In genomic region chr17:74920306-74920620, GRCh38 we compare ENCODE assay signal across 24 cellular contexts. TPM values are rescaled to one million over a fixed set of nuclear protein-coding genes. Genes with fewer than 3 reads are reported as not detected.
DNase-seq lines count a peak whose midpoint lies in the region; FAIRE-seq and TF ChIP-seq lines count a peak whose summit lies in the region.
"Had no signal": no experiment of that assay in that cellular context is flagged by ENCODE, and none has a peak within 500 bp of the region (broad histone marks: within the 10 kb centered on the region; RNA-seq: fewer than 3 reads in every experiment).

No MANE protein-coding gene starts in this region.

- CTCF ChIA-PET in endothelial cell of umbilical vein (lab: Charles Lee) = interaction anchor here (1.0 to 3.7 kb wide), 4 partner anchors 29 to 281 kb away, joined by 3 to 23 read pairs (median 8); no protein-coding TSS in a partner anchor

- no peak for FAIRE-seq in endothelial cell of umbilical vein (lab: Jason Lieb, UNC)
- FAIRE-seq in urothelium cell line (lab: Jason Lieb, UNC) = peak; percentile 35
- FAIRE-seq: GM19239 had no signal

- H3K27ac ChIP-seq in endothelial cell of umbilical vein (ENCODE audit: insufficient read depth, low read depth, low read length) (no peak overlapping the region), thyroid gland (no peak overlapping the region)
- H3K27ac ChIP-seq: 22Rv1, GM23248, KMS-11, PC-9 had no signal

- no peaks in the 10 kb centered on the region for H3K9me1 ChIP-seq in endothelial cell of umbilical vein (replicated peaks; ENCODE audit: control insufficient read depth, extremely low read depth, insufficient read depth, low read length)

- TF ChIP-seq POLR2A in endothelial cell of umbilical vein (IDR thresholded peaks at IDR 0.05; ENCODE audit: low read depth, low read length) (no peak), thyroid gland (IDR thresholded peaks at IDR 0.05) (no peak)

- no peaks in the 10 kb centered on the region for H3K4me1 Mint-ChIP-seq in endothelial cell (ENCODE audit: unreplicated experiment)

- no peak overlapping the region for H2AFZ ChIP-seq in endothelial cell of umbilical vein (ENCODE audit: low read depth, low read length)
- H2AFZ ChIP-seq: PC-9 had no signal

- H3K9me3 ChIP-seq in endothelial cell of umbilical vein (replicated peaks; ENCODE audit: control insufficient read depth, insufficient read depth, low read length) (no peaks in the 10 kb centered on the region), thyroid gland (no peaks in the 10 kb centered on the region)
- H3K9me3 ChIP-seq: BE2C had no signal

- H3K4me1 ChIP-seq in endothelial cell of umbilical vein (ENCODE audit: control insufficient read depth, extremely low read depth, insufficient read depth, low read length) (peaks cover 4% of the 10 kb centered on the region), thyroid gland (peaks cover 13 to 21% of the 10 kb centered on the region in 2 donors)
- H3K4me1 ChIP-seq: BE2C had no signal

- H3K27me3 ChIP-seq in endothelial cell of umbilical vein (ENCODE audit: control insufficient read depth in 2 of 2, insufficient read depth in 2 of 2, low read length in 2 of 2) (peaks cover 26 to 33% of the 10 kb centered on the region in 2 experiments), thyroid gland (peaks cover 21% of the 10 kb centered on the region)

- H3K79me2 ChIP-seq in endothelial cell of umbilical vein (ENCODE audit: control insufficient read depth, insufficient read depth, low read length) = no peaks in the 10 kb centered on the region

- H3K4me3 Mint-ChIP-seq in endothelial cell (ENCODE audit: unreplicated experiment) = no peak overlapping the region
- H3K4me3 Mint-ChIP-seq: CD8-positive, alpha-beta memory T cell had no signal

- no TSS peak for BruUV-seq in endothelial cell of umbilical vein (replicated peaks; lab: Mats Ljungman, UMichigan)

- H3K4me2 ChIP-seq in endothelial cell of umbilical vein (ENCODE audit: insufficient read depth, low read length) = no peak overlapping the region
- H3K4me2 ChIP-seq: KMS-11, PC-9 had no signal

- H3K36me3 Mint-ChIP-seq in endothelial cell (ENCODE audit: low read depth, unreplicated experiment) = no peaks in the 10 kb centered on the region
- H3K36me3 Mint-ChIP-seq: CD8-positive, alpha-beta memory T cell had no signal

- DNase-seq in DMS53 (lab: John Stamatoyannopoulos, UW) = peak; percentile 69
- DNase-seq in DMS53 treated with DMSO at 0.1 percent for 48 hours (lab: John Stamatoyannopoulos, UW; ENCODE audit: unreplicated experiment) = no peak
- DNase-seq in endothelial cell of umbilical vein (ENCODE audit: low read depth, low spot score) = no peak
- no peak for DNase-seq in urothelium cell line (ENCODE audit: low spot score)
- no peak for DNase-seq in endothelial cell (ENCODE audit: low spot score)
- DNase-seq in thyroid gland = no peak
- DNase-seq: BE2C; CD8-positive, alpha-beta memory T cell; DMS 273 treated with DMSO at 0.1 percent for 48 hours; GM23248; HCEC 1CT; NCI-H1092; NCI-H1417 treated with DMSO at 0.1 percent for 48 hours; NCI-H1694 treated with DMSO at 0.1 percent for 48 hours; NCI-H2081; NCI-H2227 treated with DMSO at 0.1 percent for 48 hours; SHP77 had no signal

- H3K36me3 ChIP-seq in endothelial cell of umbilical vein (ENCODE audit: control insufficient read depth in 2 of 2, extremely low read depth in 1 of 2, insufficient read depth in 2 of 2, low read length in 2 of 2) = no peaks in the 10 kb centered on the region
- H3K36me3 ChIP-seq in thyroid gland = no peaks in the 10 kb centered on the region
- H3K36me3 ChIP-seq: BE2C had no signal

- no peaks in the 10 kb centered on the region for H3K9me3 Mint-ChIP-seq in endothelial cell (ENCODE audit: unreplicated experiment)
- H3K9me3 Mint-ChIP-seq: CD8-positive, alpha-beta memory T cell had no signal

- H3K4me3 ChIP-seq in endothelial cell of umbilical vein (replicated peaks in 1 of 3; ENCODE audit: insufficient read depth in 1 of 3, low read depth in 1 of 3, low read length in 3 of 3) (no peak overlapping the region), thyroid gland (replicated peaks in 1 of 3) (no peak overlapping the region)
- H3K4me3 ChIP-seq: PC-9 had no signal

- WGBS in thyroid gland, 2 donors = 71 to 93% methylated on average over 9 to 27 of the region's 27 CpGs

- no peak overlapping the region for H3K9ac ChIP-seq in endothelial cell of umbilical vein (replicated peaks; ENCODE audit: extremely low read depth, insufficient read depth, low read length)
- H3K9ac ChIP-seq: GM23248, KMS-11 had no signal

- POLR2A ChIA-PET in endothelial cell of umbilical vein (lab: Charles Lee) = no interaction called here

- dilution Hi-C loops in endothelial cell of umbilical vein (cut with MboI; ENCODE audit: extremely low pct_ligation_motif_present, low sequenced_read_pairs) = no loop called here

- H3K27me3 Mint-ChIP-seq in endothelial cell (ENCODE audit: unreplicated experiment) = peaks cover 14% of the 10 kb centered on the region

- TF ChIP-seq CTCF in endothelial cell of umbilical vein (IDR thresholded peaks at IDR 0.05; ENCODE audit: extremely low read depth in 1 of 2, insufficient read depth in 1 of 2, low read depth in 1 of 2, low read length in 2 of 2) = no peak
- TF ChIP-seq CTCF in endothelial cell (IDR thresholded peaks at IDR 0.05; ENCODE audit: unreplicated experiment) = no peak
- no peak for TF ChIP-seq CTCF in thyroid gland (IDR thresholded peaks at IDR 0.05)

- H4K20me1 ChIP-seq in endothelial cell of umbilical vein (replicated peaks; ENCODE audit: control insufficient read depth, extremely low read depth, insufficient read depth, low read length) = no peaks in the 10 kb centered on the region

- no peak overlapping the region for H3K27ac Mint-ChIP-seq in endothelial cell (ENCODE audit: unreplicated experiment)
- H3K27ac Mint-ChIP-seq: CD8-positive, alpha-beta memory T cell had no signal

- intact Hi-C loops in endothelial cell of umbilical vein (cut with micrococcal nuclease) = loop anchor here (5.0 kb wide), 1 partner anchor 282 kb away; no protein-coding TSS in a partner anchor
- intact Hi-C loops in thyroid gland (cut with DNase I) = no loop called here

TF ChIP-seq in endothelial cell of umbilical vein, 7 proteins besides CTCF, POLR2A, EP300 and RAD21 (continues in another document):
- peak; percentile 5 for TF ChIP-seq EZH2 (IDR thresholded peaks at IDR 0.05; ENCODE audit: borderline replicate concordance, low read depth, low read length, severe bottlenecking)

RNA-seq across cellular contexts. Expression of gene USH1G, which starts 2.8 kb away (rescaled TPM):
- total RNA-seq in endothelial cell of umbilical vein (not detected in 2 replicates), endothelial cell (ENCODE audit: unreplicated experiment) (0.18 TPM), thyroid gland (not detected)
- polyA plus RNA-seq in endothelial cell of umbilical vein = not detected in 2 replicates
- not detected in 2 replicates for polyA plus RNA-seq in endothelial cell of umbilical vein (2011; cell fraction: cytosol; rRNA removed)
- not detected in 2 replicates for polyA plus RNA-seq in endothelial cell of umbilical vein (2011; cell fraction: nucleus; rRNA removed)
- not detected in 2 replicates for polyA plus RNA-seq in endothelial cell of umbilical vein (2012)
- polyA minus RNA-seq in endothelial cell of umbilical vein = not detected in 2 replicates
- not detected for polyA minus RNA-seq in endothelial cell of umbilical vein (2011; cell fraction: cytosol; rRNA and poly(A)+ RNA removed)
- polyA minus RNA-seq in endothelial cell of umbilical vein (2011; cell fraction: nucleus; rRNA and poly(A)+ RNA removed) = not detected in 2 replicates
- total RNA-seq: CD8-positive, alpha-beta memory T cell; GM23248; NCI-H460; RPMI7951 had no signal
- polyA plus RNA-seq: CD14-positive monocyte; CD8-positive, alpha-beta memory T cell; GM23248 had no signal

RNA-seq across cellular contexts. Expression of gene OTOP2, which starts 3.8 kb away (rescaled TPM):
- total RNA-seq in endothelial cell of umbilical vein (not detected in 2 replicates), endothelial cell (ENCODE audit: unreplicated experiment) (not detected), thyroid gland (not detected)
- polyA plus RNA-seq in endothelial cell of umbilical vein = not detected in 2 replicates
- not detected in 2 replicates for polyA plus RNA-seq in endothelial cell of umbilical vein (2011; cell fraction: cytosol; rRNA removed)
- not detected in 2 replicates for polyA plus RNA-seq in endothelial cell of umbilical vein (2011; cell fraction: nucleus; rRNA removed)
- polyA plus RNA-seq in endothelial cell of umbilical vein (2012) = not detected in 2 replicates
- polyA minus RNA-seq in endothelial cell of umbilical vein = not detected in 2 replicates
- not detected for polyA minus RNA-seq in endothelial cell of umbilical vein (2011; cell fraction: cytosol; rRNA and poly(A)+ RNA removed)
- not detected in 2 replicates for polyA minus RNA-seq in endothelial cell of umbilical vein (2011; cell fraction: nucleus; rRNA and poly(A)+ RNA removed)
- total RNA-seq: CD8-positive, alpha-beta memory T cell; GM23248; NCI-H460; PC-9; RPMI7951 had no signal
- polyA plus RNA-seq: CD14-positive monocyte; CD8-positive, alpha-beta memory T cell; GM23248 had no signal

RNA-seq across cellular contexts. Expression of gene OTOP3, which starts 15.4 kb away (rescaled TPM):
- not detected in 2 replicates for total RNA-seq in endothelial cell of umbilical vein
- not detected in 2 replicates for polyA plus RNA-seq in endothelial cell of umbilical vein
- not detected in 2 replicates for polyA plus RNA-seq in endothelial cell of umbilical vein (2011; cell fraction: cytosol; rRNA removed)
- polyA plus RNA-seq in endothelial cell of umbilical vein (2011; cell fraction: nucleus; rRNA removed) = not detected in 2 replicates
- polyA plus RNA-seq in endothelial cell of umbilical vein (2012) = not detected in 2 replicates
- not detected in 2 replicates for polyA minus RNA-seq in endothelial cell of umbilical vein
- polyA minus RNA-seq in endothelial cell of umbilical vein (2011; cell fraction: cytosol; rRNA and poly(A)+ RNA removed) = not detected
- polyA minus RNA-seq in endothelial cell of umbilical vein (2011; cell fraction: nucleus; rRNA and poly(A)+ RNA removed) = not detected in 2 replicates
- total RNA-seq in endothelial cell (ENCODE audit: unreplicated experiment) = not detected
- not detected for total RNA-seq in thyroid gland
- total RNA-seq: CD8-positive, alpha-beta memory T cell; GM23248; NCI-H460; PC-9; RPMI7951 had no signal
- polyA plus RNA-seq: CD14-positive monocyte; CD8-positive, alpha-beta memory T cell; GM23248 had no signal

RNA-seq across cellular contexts. Expression of gene FADS6, which starts 26.8 kb away (rescaled TPM):
- total RNA-seq in endothelial cell of umbilical vein (not detected in 2 replicates), endothelial cell (ENCODE audit: unreplicated experiment) (not detected), thyroid gland (not detected)
- polyA plus RNA-seq in endothelial cell of umbilical vein = not detected in 2 replicates
- polyA plus RNA-seq in endothelial cell of umbilical vein (2011; cell fraction: cytosol; rRNA removed) = not detected in 2 replicates
- not detected in 2 replicates for polyA plus RNA-seq in endothelial cell of umbilical vein (2011; cell fraction: nucleus; rRNA removed)
- polyA plus RNA-seq in endothelial cell of umbilical vein (2012) = not detected in 2 replicates
- polyA minus RNA-seq in endothelial cell of umbilical vein = not detected in 2 replicates
- polyA minus RNA-seq in endothelial cell of umbilical vein (2011; cell fraction: cytosol; rRNA and poly(A)+ RNA removed) = not detected
- polyA minus RNA-seq in endothelial cell of umbilical vein (2011; cell fraction: nucleus; rRNA and poly(A)+ RNA removed) = not detected in 2 replicates
- total RNA-seq: CD8-positive, alpha-beta memory T cell; GM23248; NCI-H460; PC-9; RPMI7951 had no signal
- polyA plus RNA-seq: CD14-positive monocyte; CD8-positive, alpha-beta memory T cell; GM23248 had no signal

RNA-seq across cellular contexts. Expression of gene FDXR, which starts 47.5 kb away (rescaled TPM):
- total RNA-seq in endothelial cell of umbilical vein (30.9 and 33.4 TPM in 2 replicates), endothelial cell (ENCODE audit: unreplicated experiment) (22.1 TPM), thyroid gland (10 to 100 TPM in 2 of 4 donors, 1 to 10 TPM in 2; 5.9 to 18.6 (median 10.2) TPM)
- polyA plus RNA-seq in endothelial cell of umbilical vein = 19.7 and 20.4 TPM in 2 replicates
- 17.3 and 21.1 TPM in 2 replicates for polyA plus RNA-seq in endothelial cell of umbilical vein (2011; cell fraction: cytosol; rRNA removed)
- polyA plus RNA-seq in endothelial cell of umbilical vein (2011; cell fraction: nucleus; rRNA removed) = 26.4 and 27.8 TPM in 2 replicates
- polyA plus RNA-seq in endothelial cell of umbilical vein (2012) = 29.8 and 35.1 TPM in 2 replicates
- polyA minus RNA-seq in endothelial cell of umbilical vein = 8.5 and 9.8 TPM in 2 replicates
- 10.9 TPM for polyA minus RNA-seq in endothelial cell of umbilical vein (2011; cell fraction: cytosol; rRNA and poly(A)+ RNA removed)
- polyA minus RNA-seq in endothelial cell of umbilical vein (2011; cell fraction: nucleus; rRNA and poly(A)+ RNA removed) = 6.6 and 8.8 TPM in 2 replicates
